In genomic region chr16:1062895-1063294, GRCh38 we compare ENCODE assay signal across 38 cellular contexts. TPM values are rescaled to one million over a fixed set of nuclear protein-coding genes. Genes with fewer than 3 reads are reported as not detected.
"Had no signal": no experiment of that assay in that cellular context is flagged by ENCODE, and none has a peak within 500 bp of the region (broad histone marks: within the 10 kb centered on the region; RNA-seq: fewer than 3 reads in every experiment).

No MANE protein-coding gene starts in this region.

- H3K4me1 ChIP-seq: adrenal gland, ascending aorta, breast epithelium, colonic mucosa, esophagus squamous epithelium, gastroesophageal sphincter had no signal

- H3K36me3 ChIP-seq: adrenal gland, ascending aorta, breast epithelium, cardiac muscle cell, colonic mucosa, esophagus squamous epithelium, gastroesophageal sphincter had no signal

- H3K27ac ChIP-seq: adrenal gland, ascending aorta, breast epithelium, cardiac muscle cell, colonic mucosa, epithelial cell of prostate, esophagus squamous epithelium, gastroesophageal sphincter had no signal

- FAIRE-seq: endometrium, endothelial cell of umbilical vein had no signal

- H3K4me3 ChIP-seq: adrenal gland, ascending aorta, breast epithelium, cardiac muscle cell, colonic mucosa, esophagus squamous epithelium, gastroesophageal sphincter had no signal

- ATAC-seq: activated CD4-positive, alpha-beta T cell treated with anti-CD3 and anti-CD28 coated beads for 36 hours; activated CD8-positive, alpha-beta memory T cell treated with anti-CD3 and anti-CD28 coated beads, Interleukin-2, amount 10 ng/mL, durations not matched to agents 7 days and 5 days; activated CD8-positive, alpha-beta T cell treated with anti-CD3 and anti-CD28 coated beads, Interleukin-2, amount 10 ng/mL, durations not matched to agents 7 days and 5 days; activated naive CD8-positive, alpha-beta T cell treated with anti-CD3 and anti-CD28 coated beads, Interleukin-2, amount 50 U/mL, for 24 hours; gastroesophageal sphincter had no signal

- H3K9me3 ChIP-seq: adrenal gland, ascending aorta, colonic mucosa had no signal

- H3K27me3 ChIP-seq: adrenal gland, cardiac muscle cell had no signal

- DNase-seq: activated CD4-positive, alpha-beta memory T cell treated with anti-CD3 and anti-CD28 coated beads for 36 hours; activated CD4-positive, alpha-beta T cell treated with anti-CD3 and anti-CD28 coated beads for 36 hours; activated CD4-positive, alpha-beta T cell treated with anti-CD3 and anti-CD28 coated beads, Interleukin-2, amount 10 ng/mL, durations not matched to agents 24 days and 14 days; activated CD4-positive, CD25-positive, alpha-beta regulatory T cell; activated CD4-positive, CD25-positive, alpha-beta regulatory T cell treated with anti-CD3 and anti-CD28 coated beads, Interleukin-2, amount 50 U/mL, for 72 hours; activated CD8-positive, alpha-beta memory T cell treated with anti-CD3 and anti-CD28 coated beads, Interleukin-2, amount 10 ng/mL, durations not matched to agents 7 days and 5 days; activated CD8-positive, alpha-beta memory T cell treated with anti-CD3 and anti-CD28 coated beads, Interleukin-2, amount 50 U/mL, for 4 hours; activated CD8-positive, alpha-beta T cell treated with anti-CD3 and anti-CD28 coated beads, Interleukin-2, amount 10 ng/mL, durations not matched to agents 7 days and 5 days; activated effector memory CD4-positive, alpha-beta T cell treated with anti-CD3 and anti-CD28 coated beads, Interleukin-2, amount 50 U/mL, for 16 hours; activated naive CD4-positive, alpha-beta T cell treated with anti-CD3 and anti-CD28 coated beads for 36 hours; activated naive CD8-positive, alpha-beta T cell treated with anti-CD3 and anti-CD28 coated beads for 36 hours; activated naive CD8-positive, alpha-beta T cell treated with anti-CD3 and anti-CD28 coated beads, Interleukin-2, amount 50 U/mL, for 24 hours; activated T-cell treated with anti-CD3 and anti-CD28 coated beads, Interleukin-2, amount 50 U/mL, for 1 hour; activated T-cell treated with anti-CD3 and anti-CD28 coated beads, Interleukin-2, amount 50 U/mL, for 48 hours; adrenal gland; central memory CD4-positive, alpha-beta T cell; cerebellar nuclear complex; colonic mucosa; effector CD8-positive, alpha-beta T cell; esophagus squamous epithelium; foreskin melanocyte; T-helper 2 cell had no signal

RNA-seq across cellular contexts. Expression of gene SSTR5, which starts 9.7 kb away (rescaled TPM):
- total RNA-seq: activated CD4-positive, alpha-beta memory T cell treated with anti-CD3 and anti-CD28 coated beads for 36 hours; activated CD4-positive, alpha-beta T cell treated with anti-CD3 and anti-CD28 coated beads for 36 hours; activated CD4-positive, alpha-beta T cell treated with anti-CD3 and anti-CD28 coated beads, Interleukin-2, amount 10 ng/mL, durations not matched to agents 24 days and 14 days; activated CD8-positive, alpha-beta memory T cell treated with anti-CD3 and anti-CD28 coated beads for 36 hours; activated CD8-positive, alpha-beta memory T cell treated with anti-CD3 and anti-CD28 coated beads, Interleukin-2, amount 10 ng/mL, durations not matched to agents 7 days and 5 days; activated CD8-positive, alpha-beta T cell treated with anti-CD3 and anti-CD28 coated beads, Interleukin-2, amount 10 ng/mL, durations not matched to agents 7 days and 5 days; activated naive CD4-positive, alpha-beta T cell treated with anti-CD3 and anti-CD28 coated beads for 36 hours; activated naive CD8-positive, alpha-beta T cell treated with anti-CD3 and anti-CD28 coated beads for 36 hours; activated T-helper 1 cell treated with anti-CD3 and anti-CD28 coated beads, Interleukin-12 subunit alpha, Interleukin-12 subunit beta, Interleukin-2, Interleukin-4 antibody, amounts not matched to agents 30 ng/mL and 10 ng/mL and 1 ng/mL, durations not matched to agents 14 hours and 24 hours and 36 hours; activated T-helper 2 cell treated with anti-CD3 and anti-CD28 coated beads, Interferon-gamma antibody, Interleukin-2, Interleukin-4, amounts not matched to agents 10 μg/mL and 5 μg/mL and 100 μg/mL, durations not matched to agents 14 hours and 24 hours and 36 hours; ascending aorta; breast epithelium; cardiac muscle cell; esophagus squamous epithelium; fibroblast of lung; fibroblast of villous mesenchyme; gastroesophageal sphincter; glomerular endothelial cell; T-helper 1 cell treated with Interleukin-12 subunit alpha and Interleukin-12 subunit beta and Interleukin-4 antibody, amounts not matched to agents 30 ng/mL and 1 ng/mL, for 36 hours had no signal
- polyA plus RNA-seq: cardiac muscle cell, fibroblast of lung had no signal

RNA-seq across cellular contexts. Expression of gene C1QTNF8, which starts 33.1 kb away (rescaled TPM):
- total RNA-seq: activated CD4-positive, alpha-beta memory T cell treated with anti-CD3 and anti-CD28 coated beads for 36 hours; activated CD4-positive, alpha-beta T cell treated with anti-CD3 and anti-CD28 coated beads for 36 hours; activated CD4-positive, alpha-beta T cell treated with anti-CD3 and anti-CD28 coated beads, Interleukin-2, amount 10 ng/mL, durations not matched to agents 24 days and 14 days; activated CD8-positive, alpha-beta memory T cell treated with anti-CD3 and anti-CD28 coated beads for 36 hours; activated CD8-positive, alpha-beta memory T cell treated with anti-CD3 and anti-CD28 coated beads, Interleukin-2, amount 10 ng/mL, durations not matched to agents 7 days and 5 days; activated CD8-positive, alpha-beta T cell treated with anti-CD3 and anti-CD28 coated beads, Interleukin-2, amount 10 ng/mL, durations not matched to agents 7 days and 5 days; activated naive CD4-positive, alpha-beta T cell treated with anti-CD3 and anti-CD28 coated beads for 36 hours; activated naive CD8-positive, alpha-beta T cell treated with anti-CD3 and anti-CD28 coated beads for 36 hours; activated T-helper 1 cell treated with anti-CD3 and anti-CD28 coated beads, Interleukin-12 subunit alpha, Interleukin-12 subunit beta, Interleukin-2, Interleukin-4 antibody, amounts not matched to agents 30 ng/mL and 10 ng/mL and 1 ng/mL, durations not matched to agents 14 hours and 24 hours and 36 hours; activated T-helper 2 cell treated with anti-CD3 and anti-CD28 coated beads, Interferon-gamma antibody, Interleukin-2, Interleukin-4, amounts not matched to agents 10 μg/mL and 5 μg/mL and 100 μg/mL, durations not matched to agents 14 hours and 24 hours and 36 hours; ascending aorta; breast epithelium; colonic mucosa; dermis microvascular lymphatic vessel endothelial cell; endothelial cell of umbilical vein; esophagus squamous epithelium; fibroblast of lung; fibroblast of villous mesenchyme; gastroesophageal sphincter; glomerular endothelial cell; T-helper 1 cell treated with Interleukin-12 subunit alpha and Interleukin-12 subunit beta and Interleukin-4 antibody, amounts not matched to agents 30 ng/mL and 1 ng/mL, for 36 hours had no signal
- polyA plus RNA-seq: cardiac muscle cell, endothelial cell of umbilical vein, esophagus, fibroblast of lung had no signal
